ENCODE assay signal across 25 cellular contexts in genomic region chr17:69969897-69970296, GRCh38.
"Had no signal": no experiment of that assay in that cellular context is flagged by ENCODE, and none has a peak within 500 bp of the region (broad histone marks: within the 10 kb centered on the region; RNA-seq: fewer than 3 reads in every experiment).

No MANE protein-coding gene starts in this region.

- H3K4me2 ChIP-seq: hepatocyte had no signal

- H3K27ac Mint-ChIP-seq: endodermal cell; memory B cell; nephron; stimulated activated effector memory CD8-positive, alpha-beta T cell treated with anti-CD3 and anti-CD28 coated beads, Interleukin-12 subunit alpha, Interleukin-12 subunit beta, amount 100 ng/mL, for 72 hours; type B pancreatic cell had no signal

- H3K27ac ChIP-seq: hepatocyte, left ventricle myocardium inferior, lower lobe of right lung, neutrophil, psoas muscle, right lobe of liver, suprapubic skin, thyroid gland, uterus had no signal

- H3K9me3 ChIP-seq: neutrophil, right lobe of liver, thyroid gland, uterus had no signal

- H3K36me3 Mint-ChIP-seq: memory B cell; naive B cell; stimulated activated effector memory CD8-positive, alpha-beta T cell treated with anti-CD3 and anti-CD28 coated beads, Interleukin-12 subunit alpha, Interleukin-12 subunit beta, amount 100 ng/mL, for 72 hours had no signal

- H3K27me3 ChIP-seq: hepatocyte, neutrophil, right lobe of liver, suprapubic skin, thyroid gland, uterus had no signal

- H3K9me3 Mint-ChIP-seq: stimulated activated effector memory CD8-positive, alpha-beta T cell treated with anti-CD3 and anti-CD28 coated beads, Interleukin-12 subunit alpha, Interleukin-12 subunit beta, amount 100 ng/mL, for 72 hours had no signal

- H3K4me1 Mint-ChIP-seq: endodermal cell; memory B cell; naive B cell; nephron; stimulated activated effector memory CD8-positive, alpha-beta T cell treated with anti-CD3 and anti-CD28 coated beads, Interleukin-12 subunit alpha, Interleukin-12 subunit beta, amount 100 ng/mL, for 72 hours had no signal

- H3K4me1 ChIP-seq: left ventricle myocardium inferior, lower lobe of right lung, psoas muscle, right lobe of liver, suprapubic skin, uterus had no signal

- ATAC-seq: left cardiac atrium; lower lobe of right lung; psoas muscle; right lobe of liver; stimulated activated effector memory CD8-positive, alpha-beta T cell treated with anti-CD3 and anti-CD28 coated beads, Interleukin-12 subunit alpha, Interleukin-12 subunit beta, amount 100 ng/mL, for 72 hours; stimulated activated naive CD8-positive, alpha-beta T cell treated with anti-CD3 and anti-CD28 coated beads, Interleukin-15, Interleukin-2, amounts not matched to agents 100 U/mL and 50 U/mL, for 24 hours had no signal

- H3K4me3 ChIP-seq: hepatocyte, left ventricle myocardium inferior, lower lobe of right lung, psoas muscle, right lobe of liver, suprapubic skin, thyroid gland, uterus had no signal

- H3K36me3 ChIP-seq: left ventricle myocardium inferior, lower lobe of right lung, neutrophil, right lobe of liver, suprapubic skin, thyroid gland, uterus had no signal

- H3K27me3 Mint-ChIP-seq: memory B cell, naive B cell, type B pancreatic cell had no signal

- DNase-seq: dermis blood vessel endothelial cell; endodermal cell; erythroblast; foreskin melanocyte; head of caudate nucleus; kidney; left cardiac atrium; left ventricle myocardium inferior; lower lobe of right lung; naive B cell; psoas muscle; retina; right lobe of liver; stimulated activated CD4-positive, alpha-beta T cell treated with anti-CD3 and anti-CD28 coated beads, Interleukin-4, amount 100 ng/mL, for 1 hour; stimulated activated CD8-positive, alpha-beta memory T cell treated with anti-CD3 and anti-CD28 coated beads, Interleukin-4, amount 100 ng/mL, for 48 hours; stimulated activated naive CD8-positive, alpha-beta T cell treated with anti-CD3 and anti-CD28 coated beads, Interleukin-15, Interleukin-2, amounts not matched to agents 100 U/mL and 50 U/mL, for 24 hours; uterus had no signal

- H2AFZ ChIP-seq: hepatocyte had no signal

- H3K4me3 Mint-ChIP-seq: endodermal cell; memory B cell; naive B cell; nephron; stimulated activated effector memory CD8-positive, alpha-beta T cell treated with anti-CD3 and anti-CD28 coated beads, Interleukin-12 subunit alpha, Interleukin-12 subunit beta, amount 100 ng/mL, for 72 hours; type B pancreatic cell had no signal
